ENCODE assay signal across 8 cellular contexts in genomic region chr20:33719989-33720709, GRCh38. TPM values are rescaled to one million over a fixed set of nuclear protein-coding genes. Genes with fewer than 3 reads are reported as not detected.
DNase-seq lines count a peak whose midpoint lies in the region; FAIRE-seq and TF ChIP-seq lines count a peak whose summit lies in the region.

TSS of gene PXMP4 (minus strand) at chr20:33720310. CDS start at chr20:33720207, 103 bp downstream.

- FAIRE-seq in endometrium (lab: Jason Lieb, UNC) = peak; percentile 98

- DNase-seq in CMK (ENCODE audit: low read depth) = peak; percentile 97
- peak; percentile 96 for DNase-seq in GM20000 (ENCODE audit: low spot score)
- DNase-seq in HS-5 (ENCODE audit: low read depth) = peak; percentile 95
- peak; percentile 98 for DNase-seq in NOMO-1 treated with DMSO at 0.1 percent for 48 hours (lab: John Stamatoyannopoulos, UW; ENCODE audit: unreplicated experiment)
- peak; percentile 80 for DNase-seq in activated CD8-positive, alpha-beta memory T cell treated with anti-CD3 and anti-CD28 coated beads, Interleukin-2, amount 50 U/mL, for 24 hours (ENCODE audit: extremely low read depth)
- DNase-seq in mesenteric fat pad (ENCODE audit: low spot score) = peak; percentile 91
- peak; percentile 36 for DNase-seq in stimulated activated CD8-positive, alpha-beta memory T cell treated with anti-CD3 and anti-CD28 coated beads, Interleukin-15, amount 100 ng/mL, for 24 hours (ENCODE audit: low read depth)

- TF ChIP-seq CTCF in GM20000 (IDR thresholded peaks at IDR 0.05; ENCODE audit: extremely low read depth, missing control alignments) = no peak

RNA-seq across cellular contexts. Expression of gene PXMP4, which starts in this region (rescaled TPM):
- total RNA-seq in mesenteric fat pad = 7.0 TPM

Comparison
In these comparisons a context has a peak if more than half of its experiments do, and no peak if none do; other contexts are left out.
1. Peak in every context shown above with its lines: DNase-seq.
2. DNase-seq: peak in every context shown above with its lines; median percentile 98 in NOMO-1 treated with DMSO at 0.1 percent for 48 hours; 97 in CMK; 96 in GM20000; 95 in HS-5; 91 in mesenteric fat pad; 80 in activated CD8-positive, alpha-beta memory T cell treated with anti-CD3 and anti-CD28 coated beads, Interleukin-2, amount 50 U/mL, for 24 hours; 36 in stimulated activated CD8-positive, alpha-beta memory T cell treated with anti-CD3 and anti-CD28 coated beads, Interleukin-15, amount 100 ng/mL, for 24 hours.